ENCODE assay signal across 22 cellular contexts in the genomic region with DNA sequence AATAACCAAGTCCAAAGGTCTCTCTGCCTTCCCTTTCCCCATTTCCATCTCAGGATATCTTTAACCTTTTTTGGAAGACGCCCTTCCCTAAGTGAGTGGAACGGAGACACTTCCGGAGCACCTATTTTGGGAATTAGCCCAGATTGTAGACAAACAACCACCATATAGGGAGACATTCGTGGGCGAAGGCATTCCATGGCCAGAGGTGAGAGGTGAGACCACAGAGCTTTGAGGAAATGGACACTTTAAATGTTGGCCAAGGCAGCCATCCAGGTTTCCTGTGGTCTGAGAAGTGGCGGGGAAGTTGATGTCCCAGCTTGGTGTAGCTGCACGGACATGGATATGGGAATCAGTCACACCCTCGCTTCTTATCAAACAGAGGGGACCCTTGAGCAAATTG.
DNase-seq lines count a peak whose midpoint lies in the region; ATAC-seq lines count a peak whose summit lies in the region.
"Had no signal": no experiment of that assay in that cellular context is flagged by ENCODE, and none has a peak within 500 bp of the region (broad histone marks: within the 10 kb centered on the region; RNA-seq: fewer than 3 reads in every experiment).

No MANE protein-coding gene starts in this region.

- intact Hi-C loops in sciatic nerve (cut with DNase I), result no loop called here

- ATAC-seq in sciatic nerve (peak; percentile 50), GM19035 (IDR thresholded peaks at IDR 0.05; ENCODE audit: unreplicated experiment) (no peak), GM21576 (IDR thresholded peaks at IDR 0.05; ENCODE audit: unreplicated experiment) (no peak)
- ATAC-seq: activated T-cell treated with anti-CD3 and anti-CD28 coated beads, Interleukin-2, amount 50 U/mL, for 4 hours; foreskin keratinocyte; Right ventricle myocardium inferior had no signal

- DNase-seq in H4 (ENCODE audit: low spot score) (peak; percentile 54), RPMI7951 (ENCODE audit: low read depth) (peak; percentile 92), left kidney (ENCODE audit: low read depth, low spot score) (peak; percentile 24), sciatic nerve (ENCODE audit: low spot score) (no peak)
- DNase-seq in effector CD8-positive, alpha-beta T cell (lab: John Stamatoyannopoulos, UW), result no peak
- no peak for DNase-seq in activated CD8-positive, alpha-beta memory T cell treated with anti-CD3 and anti-CD28 coated beads, Interleukin-2, amount 50 U/mL, for 48 hours
- DNase-seq: activated CD4-positive, alpha-beta T cell treated with anti-CD3 and anti-CD28 coated beads for 1 hour; activated naive CD4-positive, alpha-beta T cell treated with anti-CD3 and anti-CD28 coated beads, Interleukin-2, amount 10 ng/mL, durations not matched to agents 7 days and 5 days; activated T-cell treated with anti-CD3 and anti-CD28 coated beads, Interleukin-2, amount 50 U/mL, for 4 hours; central memory CD4-positive, alpha-beta T cell; DMS153; foreskin keratinocyte; GDM1; HCEC 1CT; hippocampal formation; KG1; NCI-H1694 treated with DMSO at 0.1 percent for 48 hours; NCI-H69; posterior cingulate gyrus had no signal

Comparison
In these comparisons a context has a peak if more than half of its experiments do, and no peak if none do; other contexts are left out.
1. DNase-seq: peak in H4 (single experiment), RPMI7951 (single experiment) and left kidney (single experiment); none in sciatic nerve (single experiment), effector CD8-positive, alpha-beta T cell (single experiment) and activated CD8-positive, alpha-beta memory T cell treated with anti-CD3 and anti-CD28 coated beads, Interleukin-2, amount 50 U/mL, for 48 hours (single experiment).